8 cellular contexts compared by ENCODE assay signal in the genomic region with DNA sequence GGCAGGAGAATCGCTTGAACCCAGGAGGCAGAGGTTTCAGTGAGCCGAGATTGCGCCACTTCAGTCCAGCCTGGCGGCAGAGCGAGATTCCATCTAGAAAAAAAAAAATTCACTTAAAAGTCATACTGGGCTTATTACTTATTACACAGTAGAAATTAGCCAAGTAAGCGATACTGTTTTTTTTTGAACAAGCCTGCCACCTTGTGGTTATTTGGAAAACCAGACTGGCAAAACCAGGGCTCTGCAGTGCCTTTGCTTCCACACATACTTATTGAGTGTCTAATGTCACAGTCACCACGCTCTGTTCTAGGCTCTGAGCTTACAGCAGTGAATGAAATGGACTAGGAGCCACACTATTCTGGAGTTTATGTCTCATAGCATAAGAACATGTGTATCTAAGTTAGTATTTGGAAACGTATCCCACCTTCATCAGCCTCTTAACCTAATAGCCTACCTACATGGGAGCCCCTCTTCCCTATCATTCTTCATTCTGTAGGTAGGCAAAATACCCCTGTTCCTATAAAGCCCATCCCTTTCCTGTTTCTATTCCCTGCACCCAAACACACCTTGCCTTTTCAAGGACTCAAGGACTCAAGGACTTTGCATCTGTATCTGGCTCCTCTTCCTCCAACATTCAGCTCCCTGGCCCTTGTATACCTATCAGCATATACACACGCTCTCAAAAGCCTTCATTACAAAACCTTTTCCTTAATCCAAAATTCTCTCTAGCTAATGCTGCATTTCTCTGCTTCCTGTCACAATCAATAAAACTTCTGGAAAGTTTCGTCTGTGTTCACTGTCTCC. TPM values are rescaled to one million over a fixed set of nuclear protein-coding genes. Genes with fewer than 3 reads are reported as not detected.
DNase-seq lines count a peak whose midpoint lies in the region; ATAC-seq and TF ChIP-seq lines count a peak whose summit lies in the region.

No MANE protein-coding gene starts in this region.

- H3K4me1 Mint-ChIP-seq in endodermal cell, result no peaks in the 10 kb centered on the region

- H3K4me3 ChIP-seq in Loucy (ENCODE audit: low read length, poor library complexity, severe bottlenecking) (no peak overlapping the region), Peyer's patch (no peak overlapping the region), endodermal cell (ENCODE audit: low read length) (no peak overlapping the region), mesendoderm (ENCODE audit: low read length) (no peak overlapping the region)

- no peak overlapping the region for H3K4ac ChIP-seq in mesendoderm (ENCODE audit: low read depth, low read length)

- H2BK120ac ChIP-seq in mesendoderm (ENCODE audit: low read depth, low read length), result no peak overlapping the region

- no peak overlapping the region for H3K4me2 ChIP-seq in Loucy (ENCODE audit: low read depth, low read length, poor library complexity, severe bottlenecking)
- no peak overlapping the region for H3K4me2 ChIP-seq in mesendoderm (ENCODE audit: low read length)

- no peaks in the 10 kb centered on the region for H3K9me3 Mint-ChIP-seq in endodermal cell

- H3K27me3 ChIP-seq in Loucy (ENCODE audit: insufficient read depth, low read length, poor library complexity, severe bottlenecking), result no peaks in the 10 kb centered on the region
- no peaks in the 10 kb centered on the region for H3K27me3 ChIP-seq in Peyer's patch
- no peaks in the 10 kb centered on the region for H3K27me3 ChIP-seq in endodermal cell (ENCODE audit: control insufficient read depth, insufficient read depth, low read length, poor library complexity, severe bottlenecking)
- H3K27me3 ChIP-seq in mesendoderm (ENCODE audit: insufficient read depth, low read length, poor library complexity), result no peaks in the 10 kb centered on the region

- no peak overlapping the region for H4K5ac ChIP-seq in mesendoderm (ENCODE audit: low read length)

- H3K27ac ChIP-seq in Peyer's patch (no peak overlapping the region), endodermal cell (ENCODE audit: low read depth, low read length) (no peak overlapping the region), mesendoderm (ENCODE audit: low read depth, low read length) (no peak overlapping the region)

- no peak overlapping the region for H3K23ac ChIP-seq in mesendoderm (ENCODE audit: low read length)

- H3K56ac ChIP-seq in mesendoderm (ENCODE audit: low read length), result no peak overlapping the region

- H3K18ac ChIP-seq in mesendoderm (ENCODE audit: low read length), result no peak overlapping the region

- H3K79me1 ChIP-seq in mesendoderm (ENCODE audit: low read length), result no peaks in the 10 kb centered on the region

- H2AK5ac ChIP-seq in mesendoderm (ENCODE audit: low read length), result no peak overlapping the region

- no peak overlapping the region for H4K8ac ChIP-seq in mesendoderm (ENCODE audit: low read depth, low read length)

- peaks cover 5% of the 10 kb centered on the region for H3K27me3 Mint-ChIP-seq in endodermal cell (ENCODE audit: insufficient read depth)

- no peaks in the 10 kb centered on the region for H3K36me3 ChIP-seq in Loucy (ENCODE audit: insufficient read depth, low read length)
- H3K36me3 ChIP-seq in Peyer's patch, result no peaks in the 10 kb centered on the region
- H3K36me3 ChIP-seq in endodermal cell (ENCODE audit: control insufficient read depth, insufficient read depth, low read length), result no peaks in the 10 kb centered on the region
- no peaks in the 10 kb centered on the region for H3K36me3 ChIP-seq in mesendoderm (ENCODE audit: control insufficient read depth, insufficient read depth, low read length)

- H3K9ac ChIP-seq in Loucy (ENCODE audit: low read depth, low read length, poor library complexity, severe bottlenecking) (no peak overlapping the region), endodermal cell (ENCODE audit: extremely low read depth, low read length, poor library complexity, severe bottlenecking) (no peak overlapping the region), mesendoderm (ENCODE audit: low read length) (no peak overlapping the region)

- no peaks in the 10 kb centered on the region for H3K9me3 ChIP-seq in Loucy (ENCODE audit: insufficient read depth, low read depth, low read length)
- H3K9me3 ChIP-seq in Peyer's patch, result no peaks in the 10 kb centered on the region
- no peaks in the 10 kb centered on the region for H3K9me3 ChIP-seq in endodermal cell (ENCODE audit: control insufficient read depth, low read length)

- WGBS in endodermal cell (ENCODE audit: insufficient coverage in 1 of 2, insufficient read length in 1 of 2), 2 experiments, result 57 to 63% methylated on average over 5 to 10 of the region's 10 CpGs
- 100% methylated on average over 1 of the region's 10 CpGs for WGBS in mesendoderm (ENCODE audit: extremely low coverage, insufficient coverage, low lambda C conversion rate)

- H2BK5ac ChIP-seq in mesendoderm (ENCODE audit: low read length), result no peak overlapping the region

- H3K79me2 ChIP-seq in Loucy (ENCODE audit: insufficient read depth, low read length), result no peaks in the 10 kb centered on the region
- H3K79me2 ChIP-seq in mesendoderm (ENCODE audit: control insufficient read depth, insufficient read depth, low read length), result no peaks in the 10 kb centered on the region

- H3K4me1 ChIP-seq in Loucy (ENCODE audit: insufficient read depth, low read length, poor library complexity, severe bottlenecking) (no peaks in the 10 kb centered on the region), Peyer's patch (no peaks in the 10 kb centered on the region), endodermal cell (ENCODE audit: control insufficient read depth, insufficient read depth, low read length) (no peaks in the 10 kb centered on the region), mesendoderm (ENCODE audit: control insufficient read depth, low read depth, low read length) (no peaks in the 10 kb centered on the region)

- H2BK15ac ChIP-seq in mesendoderm (replicated peaks; ENCODE audit: low read depth), result no peak overlapping the region

- TF ChIP-seq CTCF in Loucy (conservative IDR thresholded peaks at IDR 0.05; ENCODE audit: low read length) (peak; percentile 70), Peyer's patch (IDR thresholded peaks at IDR 0.05) (peak in 5 of 6 experiments; percentile 25 to 75 (median 68)), endodermal cell (conservative IDR thresholded peaks at IDR 0.05) (peak; percentile 88)

- no peaks in the 10 kb centered on the region for H4K20me1 ChIP-seq in Loucy (ENCODE audit: insufficient read depth, low read length, poor library complexity, severe bottlenecking)

- peak; percentile 81 for ATAC-seq in GM21825 (IDR thresholded peaks at IDR 0.05; ENCODE audit: unreplicated experiment)

- no peak for TF ChIP-seq POLR2A in Peyer's patch (IDR thresholded peaks at IDR 0.05)

- H3K27ac Mint-ChIP-seq in endodermal cell, result no peak overlapping the region

- H3F3A ChIP-seq in Loucy (ENCODE audit: low read depth), result no peaks in the 10 kb centered on the region

- no peaks in the 10 kb centered on the region for H3K36me3 Mint-ChIP-seq in endodermal cell (ENCODE audit: low read depth)

- 0 out of 2 replicates have a peak overlapping the region, but pooled peaks have one; percentile 12 for H2AFZ ChIP-seq in Loucy (ENCODE audit: low read length)

- DNase-seq in GM03348 (ENCODE audit: low spot score) (peak; percentile 85), Peyer's patch (no peak), endodermal cell (peak; percentile 71), mesendoderm (peak; percentile 65)
- no peak for DNase-seq in stimulated activated CD4-positive, alpha-beta T cell treated with anti-CD3 and anti-CD28 coated beads, Interleukin-1b, Interleukin-23, amount 100 ng/mL, for 48 hours
- DNase-seq in activated naive CD4-positive, alpha-beta T cell (lab: John Stamatoyannopoulos, UW), result no peak

- no peaks in the 10 kb centered on the region for H3K9me2 ChIP-seq in Loucy (replicated peaks; ENCODE audit: low read depth, low read length)

- H3K4me3 Mint-ChIP-seq in endodermal cell, result no peak overlapping the region

RNA-seq across cellular contexts. Expression of a gene that starts 13.9 kb away (rescaled TPM):
- total RNA-seq in Peyer's patch (10 to 100 TPM in 1 of 4 donors, 1 to 10 TPM in 2, not detected in 1; 6.7 to 39.6 (median 8.0) TPM), endodermal cell (10 to 100 TPM; 60.3 to 63.0 TPM)
- polyA plus RNA-seq in endodermal cell (2013, experiment 1 of 2), result 230 TPM
- polyA plus RNA-seq in endodermal cell (2013, experiment 2 of 2), result 203 TPM
- polyA plus RNA-seq in mesendoderm (2013, experiment 1 of 2), result 176 TPM
- polyA plus RNA-seq in mesendoderm (2013, experiment 2 of 2), result 185 TPM

Comparison
In these comparisons a context has a peak if more than half of its experiments do, and no peak if none do; other contexts are left out.
1. DNase-seq: peak in GM03348 (single experiment), endodermal cell (single experiment) and mesendoderm (single experiment); none in Peyer's patch (0 of 3), stimulated activated CD4-positive, alpha-beta T cell treated with anti-CD3 and anti-CD28 coated beads, Interleukin-1b, Interleukin-23, amount 100 ng/mL, for 48 hours (single experiment) and activated naive CD4-positive, alpha-beta T cell (0 of 4).
2. Peak in every context shown above with its lines, with median percentiles within 50 percentile points of each other: CTCF ChIP-seq.